8 cellular contexts compared by ENCODE assay signal in genomic region chr7:28179081-28180030, GRCh38. TPM values are rescaled to one million over a fixed set of nuclear protein-coding genes. Genes with fewer than 3 reads are reported as not detected.
DNase-seq lines count a peak whose midpoint lies in the region; ATAC-seq, FAIRE-seq and TF ChIP-seq lines count a peak whose summit lies in the region.

No MANE protein-coding gene starts in this region.

- no peak overlapping the region for H2AFZ ChIP-seq in GM23338
- no peak overlapping the region for H2AFZ ChIP-seq in Loucy (ENCODE audit: low read length)
- no peak overlapping the region for H2AFZ ChIP-seq in K562 (ENCODE audit: low read depth, low read length)

- CTCF ChIA-PET in K562 (lab: Yijun Ruan, JAX; ENCODE audit: low intra/inter-chr PET ratio), result no interaction called here

- no peak for FAIRE-seq in K562 (lab: Jason Lieb, UNC)

- H3K79me2 ChIP-seq in GM23338 (replicated peaks; ENCODE audit: insufficient read depth) (peaks cover 49% of the 10 kb centered on the region), Loucy (ENCODE audit: insufficient read depth, low read length) (peaks cover 29% of the 10 kb centered on the region; the same call in 1 of the 2 replicates), K562 (ENCODE audit: control insufficient read depth, insufficient read depth, low read length) (no peaks in the 10 kb centered on the region)

- H3F3A ChIP-seq in GM23338 (replicated peaks; ENCODE audit: low read depth) (peaks cover 5% of the 10 kb centered on the region; the same call in 1 of the 2 replicates), Loucy (ENCODE audit: low read depth) (peaks cover 18% of the 10 kb centered on the region)

- no peak for TF ChIP-seq EP300 in K562 (IDR thresholded peaks at IDR 0.05; ENCODE audit: low read length)

- H3K27ac Mint-ChIP-seq in GM23338, result no peak overlapping the region

- peaks cover 3% of the 10 kb centered on the region; the same call in 1 of the 3 replicates for H3K36me3 Mint-ChIP-seq in GM23338 (ENCODE audit: low read depth)

- TF ChIP-seq CTCF in GM23338 (conservative IDR thresholded peaks at IDR 0.05; ENCODE audit: low read depth in 2 of 2) (no peak), Loucy (conservative IDR thresholded peaks at IDR 0.05; ENCODE audit: low read length) (no peak), K562 (IDR thresholded peaks at IDR 0.05 in 2 of 3, conservative IDR thresholded peaks at IDR 0.05 in 1 of 3; ENCODE audit: insufficient read depth in 2 of 3, low read depth in 1 of 3, low read length in 3 of 3) (no peak)

- in situ Hi-C loops in K562 (cut with MboI), result no loop called here

- WGBS in K562 (ENCODE audit: insufficient coverage, low coverage, missing lambda C conversion rate), result 51% methylated on average over 26 of the region's 97 CpGs

- H3K9me2 ChIP-seq in GM23338 (ENCODE audit: insufficient read depth) (no peaks in the 10 kb centered on the region), Loucy (replicated peaks; ENCODE audit: low read depth, low read length) (no peaks in the 10 kb centered on the region)

- peak overlapping the region; percentile 75 for H3K4me3 Mint-ChIP-seq in GM23338

- no peaks in the 10 kb centered on the region for H3K9me1 ChIP-seq in K562 (ENCODE audit: control insufficient read depth, insufficient read depth, low read length)

- peaks cover 14% of the 10 kb centered on the region for H3K27me3 Mint-ChIP-seq in GM23338 (ENCODE audit: insufficient read depth, low read depth, poor library complexity)

- peaks cover 2% of the 10 kb centered on the region; the same call in 1 of the 3 replicates for H3K9me3 Mint-ChIP-seq in GM23338

- 0 out of 2 replicates have a peak, but pooled peaks cover 3% of the 10 kb centered on the region for H3K27me3 ChIP-seq in GM23338 (ENCODE audit: insufficient read depth)
- no peaks in the 10 kb centered on the region for H3K27me3 ChIP-seq in Loucy (ENCODE audit: insufficient read depth, low read length, poor library complexity, severe bottlenecking)
- peaks cover 14 to 17% of the 10 kb centered on the region in 2 experiments; a peak in 3 of 5 replicates for H3K27me3 ChIP-seq in K562 (ENCODE audit: control insufficient read depth in 2 of 2, insufficient read depth in 2 of 2, low read length in 2 of 2)
- H3K27me3 ChIP-seq in skeletal muscle tissue (ENCODE audit: control insufficient read depth in 3 of 3, insufficient read depth in 3 of 3, low read length in 3 of 3), result no peaks in the 10 kb centered on the region

- H4K20me1 ChIP-seq in GM23338 (replicated peaks; ENCODE audit: insufficient read depth) (no peaks in the 10 kb centered on the region; the same call in 1 of the 2 replicates), Loucy (ENCODE audit: insufficient read depth, low read length, poor library complexity, severe bottlenecking) (peaks cover 7% of the 10 kb centered on the region), K562 (replicated peaks; ENCODE audit: control insufficient read depth, insufficient read depth, low read length) (no peaks in the 10 kb centered on the region; the same call in 1 of the 2 replicates)

- peak overlapping the region; percentile 81 for H3K4me2 ChIP-seq in GM23338
- peak overlapping the region; percentile 73 for H3K4me2 ChIP-seq in Loucy (ENCODE audit: low read depth, low read length, poor library complexity, severe bottlenecking)
- H3K4me2 ChIP-seq in K562 (ENCODE audit: insufficient read depth, low read length), result no peak overlapping the region; the same call in 1 of the 2 replicates

- H3K36me3 ChIP-seq in GM23338 (ENCODE audit: insufficient read depth) (no peaks in the 10 kb centered on the region), Loucy (ENCODE audit: insufficient read depth, low read length) (no peaks in the 10 kb centered on the region), K562 (ENCODE audit: control insufficient read depth, insufficient read depth, low read length) (no peaks in the 10 kb centered on the region), skeletal muscle tissue (ENCODE audit: control insufficient read depth in 3 of 3, insufficient read depth in 3 of 3, low read length in 3 of 3) (no peaks in the 10 kb centered on the region)

- H3K4me3 ChIP-seq in GM23338 (peak overlapping the region; percentile 76), Loucy (ENCODE audit: low read length, poor library complexity, severe bottlenecking) (peak overlapping the region; percentile 63), K562 (peak overlapping the region; percentile 33), iPS-18c (ENCODE audit: insufficient read depth, low read depth, low read length) (peak overlapping the region; percentile 61), skeletal muscle tissue (ENCODE audit: low read length in 3 of 3) (peak overlapping the region; percentile 76 to 80 (median 77))

- BruUV-seq in K562 (replicated peaks; lab: Mats Ljungman, UMichigan), result no TSS peak

- TF ChIP-seq POLR2A in K562 (conservative IDR thresholded peaks at IDR 0.05), result no peak

- H3K4me1 ChIP-seq in GM23338 (ENCODE audit: insufficient read depth) (peaks cover 56% of the 10 kb centered on the region), Loucy (ENCODE audit: insufficient read depth, low read length, poor library complexity, severe bottlenecking) (peaks cover 47% of the 10 kb centered on the region), K562 (replicated peaks in 1 of 2; ENCODE audit: control insufficient read depth in 2 of 2, insufficient read depth in 2 of 2, low read length in 2 of 2) (peaks cover 0 to 11% of the 10 kb centered on the region in 2 experiments; a peak in 2 of 5 replicates), skeletal muscle tissue (ENCODE audit: control insufficient read depth in 3 of 3, insufficient read depth in 3 of 3, low read length in 3 of 3) (peaks cover 9 to 30% (median 9%) of the 10 kb centered on the region in 3 donors)

- no peak overlapping the region for H3K27ac ChIP-seq in GM23338 (ENCODE audit: low read depth)
- no peak overlapping the region for H3K27ac ChIP-seq in K562 (ENCODE audit: extremely low read depth, low read depth, low read length)
- H3K27ac ChIP-seq in skeletal muscle tissue (ENCODE audit: low read depth, low read length), result peak overlapping the region; percentile 79

- POLR2A ChIA-PET in K562 (lab: Yijun Ruan, JAX), result interaction anchor here (0.7 kb wide), 1 partner anchor 19 kb away, joined by 3 read pairs; no protein-coding TSS in a partner anchor

- no peak overlapping the region for H3K9ac ChIP-seq in Loucy (ENCODE audit: low read depth, low read length, poor library complexity, severe bottlenecking)
- H3K9ac ChIP-seq in K562 (ENCODE audit: insufficient read depth in 1 of 2, low read depth in 2 of 2, low read length in 2 of 2), result no peak overlapping the region
- peak overlapping the region; percentile 74 to 87 (median 84) for H3K9ac ChIP-seq in skeletal muscle tissue (ENCODE audit: low read depth in 1 of 3, low read length in 3 of 3)

- ATAC-seq in GM23338 (peak; percentile 18), K562 (peak; percentile 94)

- peaks cover 41% of the 10 kb centered on the region for H3K4me1 Mint-ChIP-seq in GM23338

- no peak for TF ChIP-seq RAD21 in K562 (CRISPR knock-in tag; conservative IDR thresholded peaks at IDR 0.05 in 1 of 2, IDR thresholded peaks at IDR 0.05 in 1 of 2)

- H3K9me3 ChIP-seq in Loucy (ENCODE audit: insufficient read depth, low read depth, low read length) (no peaks in the 10 kb centered on the region), K562 (replicated peaks; ENCODE audit: control insufficient read depth, insufficient read depth, low read depth, low read length) (no peaks in the 10 kb centered on the region), iPS-18c (ENCODE audit: control insufficient read depth, insufficient read depth, low read length) (no peaks in the 10 kb centered on the region), skeletal muscle tissue (ENCODE audit: control insufficient read depth in 3 of 3, low read length in 3 of 3) (no peaks in the 10 kb centered on the region)

- intact Hi-C loops in K562 (cut with micrococcal nuclease), result no loop called here

- peak; percentile 72 for DNase-seq in EH (ENCODE audit: low read depth)
- DNase-seq in GM23338 (ENCODE audit: low spot score), result peak; percentile 76
- peak; percentile 12 for DNase-seq in T1000 (lab: John Stamatoyannopoulos, UW)
- peak; percentile 68 to 81 (median 81) for DNase-seq in K562 (ENCODE audit: extremely low read depth in 1 of 4, low spot score in 3 of 4)
- no peak for DNase-seq in amniotic stem cell (lab: John Stamatoyannopoulos, UW)

TF ChIP-seq in GM23338, 12 proteins besides CTCF, POLR2A, EP300 and RAD21 (continues in another document):
- no peak for TF ChIP-seq CREB1 (CRISPR knock-in tag; IDR thresholded peaks at IDR 0.05; ENCODE audit: low read depth)

TF ChIP-seq in K562, 482 proteins besides CTCF, POLR2A, EP300 and RAD21 (continues in another document):
- TF ChIP-seq CAMTA2 (CRISPR knock-in tag; conservative IDR thresholded peaks at IDR 0.05), result no peak
- TF ChIP-seq TAF15 (IDR thresholded peaks at IDR 0.05; ENCODE audit: low read depth, low read length), result no peak
- no peak for TF ChIP-seq POLR2G (IDR thresholded peaks at IDR 0.05; ENCODE audit: low read depth, low read length)
- no peak for TF ChIP-seq DACH1 (IDR thresholded peaks at IDR 0.05; ENCODE audit: partially characterized antibody)
- TF ChIP-seq MAZ (CRISPR knock-in tag; conservative IDR thresholded peaks at IDR 0.05 in 1 of 2, IDR thresholded peaks at IDR 0.05 in 1 of 2), result peak; percentile 39 to 92; a peak in 3 of 4 replicates
- peak; percentile 51; the same call in 1 of the 2 replicates for TF ChIP-seq GABPA (tag; conservative IDR thresholded peaks at IDR 0.05; ENCODE audit: low read depth)

RNA-seq across cellular contexts. Expression of gene JAZF1, which starts 1.2 kb away (rescaled TPM):
- 21.4 and 22.2 TPM in 2 replicates for total RNA-seq in GM23338 (2014; rRNA removed; shearing (Covaris generic))
- polyA plus RNA-seq in GM23338 (2016; fragmentation: Nextera tagmentation; extraction: Ambion mirVana), result 10.8 and 12.2 TPM in 2 replicates
- 0.23 and 0.30 TPM in 2 replicates for total RNA-seq in K562 (2011; cell fraction: chromatin; rRNA removed; ENCODE audit: low replicate concordance)
- 0.13 TPM in 1 of 2 replicates, not detected in the other for total RNA-seq in K562 (2011; cell fraction: nucleolus; rRNA removed)
- total RNA-seq in K562 (2011; cell fraction: nucleoplasm; rRNA removed), result 0.22 and 0.69 TPM in 2 replicates
- total RNA-seq in K562 (2014; rRNA removed), result 0.04 TPM in 1 of 2 replicates, not detected in the other
- 0.19 TPM in 1 of 2 replicates, not detected in the other for total RNA-seq in K562 (2014; rRNA removed; fragmentation: Illumina TruSeq; extraction: Trizol)
- total RNA-seq in K562 (2015; rRNA removed; fragmentation: Illumina TruSeq; extraction: Trizol), result 0.04 TPM in 1 of 2 replicates, not detected in the other
- total RNA-seq in K562 (2021), result 0.20 and 0.64 TPM in 2 replicates
- 0.06 and 0.11 TPM in 2 replicates for polyA plus RNA-seq in K562 (2011; rRNA removed)
- 0.09 TPM in 1 of 2 replicates, not detected in the other for polyA plus RNA-seq in K562 (2011; cell fraction: cytosol; rRNA removed)
- polyA plus RNA-seq in K562 (2011; cell fraction: nucleus; rRNA removed), result 0.08 and 0.40 TPM in 2 replicates
- polyA plus RNA-seq in K562 (2012), result 0.23 and 0.46 TPM in 2 replicates
- polyA plus RNA-seq in K562 (2014; fragmentation: Illumina TruSeq; extraction: Trizol), result 0.19 and 0.24 TPM in 2 replicates
- polyA plus RNA-seq in K562 (2014; fragmentation: Nextera tagmentation; extraction: Ambion mirVana), result under 1 TPM; 0.08 to 0.13 TPM
- not detected in 2 replicates for polyA plus RNA-seq in K562 (2014; rRNA removed)
- polyA minus RNA-seq in K562 (2011; rRNA and poly(A)+ RNA removed), result 0.09 TPM in 1 of 2 replicates, not detected in the other
- not detected in 2 replicates for polyA minus RNA-seq in K562 (2011; cell fraction: cytosol; rRNA and poly(A)+ RNA removed)
- polyA minus RNA-seq in K562 (2011; cell fraction: nucleus; rRNA and poly(A)+ RNA removed), result 0.22 and 0.27 TPM in 2 replicates
- total RNA-seq in skeletal muscle tissue, result 7.3 TPM

Comparison
In these comparisons a context has a peak if more than half of its experiments do, and no peak if none do; other contexts are left out.
1. H3K9ac ChIP-seq: peak in skeletal muscle tissue (3 of 3); none in Loucy (single experiment) and K562 (0 of 2).
2. Peak in every context shown above with its lines, with median percentiles within 50 percentile points of each other: H3K4me3 ChIP-seq.